In genomic region chr4:184476660-184477059, GRCh38 we compare ENCODE assay signal across 10 cellular contexts. TPM values are rescaled to one million over a fixed set of nuclear protein-coding genes. Genes with fewer than 3 reads are reported as not detected.
DNase-seq lines count a peak whose midpoint lies in the region; ATAC-seq and TF ChIP-seq lines count a peak whose summit lies in the region.
"Had no signal": no experiment of that assay in that cellular context is flagged by ENCODE, and none has a peak within 500 bp of the region (broad histone marks: within the 10 kb centered on the region; RNA-seq: fewer than 3 reads in every experiment).

No MANE protein-coding gene starts in this region.

- peak overlapping the region; percentile 91 for H3K4me3 Mint-ChIP-seq in activated CD4-positive, alpha-beta memory T cell treated with anti-CD3 and anti-CD28 coated beads, Interleukin-2, amount 10 ng/mL, durations not matched to agents 7 days and 5 days
- peak overlapping the region; percentile 97 to 99 for H3K4me3 Mint-ChIP-seq in effector memory CD8-positive, alpha-beta T cell

- H3K4me1 Mint-ChIP-seq in activated CD4-positive, alpha-beta memory T cell treated with anti-CD3 and anti-CD28 coated beads, Interleukin-2, amount 10 ng/mL, durations not matched to agents 7 days and 5 days, result peaks cover 43% of the 10 kb centered on the region
- peaks cover 36 to 46% of the 10 kb centered on the region in 2 donors for H3K4me1 Mint-ChIP-seq in effector memory CD8-positive, alpha-beta T cell (ENCODE audit: low read depth in 2 of 2)

- H3K4me3 ChIP-seq in GM12875 (ENCODE audit: low read depth, low read length), result peak overlapping the region; percentile 8

- POLR2A ChIA-PET in activated CD4-positive, alpha-beta memory T cell treated with anti-CD3 and anti-CD28 coated beads, Interleukin-2, amount 10 ng/mL, durations not matched to agents 7 days and 5 days (lab: Charles Lee), result interaction anchor here (1.0 to 5.0 kb wide), 12 partner anchors 10 to 257 kb away, joined by 3 to 193 read pairs (median 28); partner anchors contain the start of genes CASP3 and PRIMPOL

- no peak for ATAC-seq in effector memory CD8-positive, alpha-beta T cell (replicated peaks)
- ATAC-seq in HG03378 (IDR thresholded peaks at IDR 0.05; ENCODE audit: unreplicated experiment) (no peak), HG03442 (IDR thresholded peaks at IDR 0.05; ENCODE audit: unreplicated experiment) (no peak), HG03342 (IDR thresholded peaks at IDR 0.05; ENCODE audit: unreplicated experiment) (no peak)

- H3K36me3 Mint-ChIP-seq in activated CD4-positive, alpha-beta memory T cell treated with anti-CD3 and anti-CD28 coated beads, Interleukin-2, amount 10 ng/mL, durations not matched to agents 7 days and 5 days (ENCODE audit: low read depth), result peaks cover 50% of the 10 kb centered on the region
- H3K36me3 Mint-ChIP-seq in effector memory CD8-positive, alpha-beta T cell (ENCODE audit: insufficient read depth), result peaks cover 41% of the 10 kb centered on the region

- peaks cover under 1% of the 10 kb centered on the region for H3K9me3 Mint-ChIP-seq in activated CD4-positive, alpha-beta memory T cell treated with anti-CD3 and anti-CD28 coated beads, Interleukin-2, amount 10 ng/mL, durations not matched to agents 7 days and 5 days
- no peaks in the 10 kb centered on the region for H3K9me3 Mint-ChIP-seq in effector memory CD8-positive, alpha-beta T cell

- no peak for TF ChIP-seq CTCF in GM12875 (IDR thresholded peaks at IDR 0.05; ENCODE audit: borderline replicate concordance, insufficient read depth, low read depth, low read length)

- no peaks in the 10 kb centered on the region for H3K27me3 Mint-ChIP-seq in activated CD4-positive, alpha-beta memory T cell treated with anti-CD3 and anti-CD28 coated beads, Interleukin-2, amount 10 ng/mL, durations not matched to agents 7 days and 5 days
- no peaks in the 10 kb centered on the region for H3K27me3 Mint-ChIP-seq in effector memory CD8-positive, alpha-beta T cell

- DNase-seq in activated CD4-positive, alpha-beta memory T cell treated with anti-CD3 and anti-CD28 coated beads, Interleukin-2, amount 10 ng/mL, durations not matched to agents 7 days and 5 days, result peak; percentile 58
- DNase-seq in effector memory CD8-positive, alpha-beta T cell, result peak in 2 of 3 experiments; percentile 18 to 32
- peak; percentile 23 for DNase-seq in stimulated activated CD4-positive, alpha-beta T cell treated with anti-CD3 and anti-CD28 coated beads, Interleukin-4, amount 100 ng/mL, for 24 hours
- no peak for DNase-seq in iPS-NIHi11 (ENCODE audit: low spot score)
- DNase-seq: GDM1, SHP77 had no signal

- H3K27ac Mint-ChIP-seq in activated CD4-positive, alpha-beta memory T cell treated with anti-CD3 and anti-CD28 coated beads, Interleukin-2, amount 10 ng/mL, durations not matched to agents 7 days and 5 days, result peak overlapping the region; percentile 83
- peak overlapping the region; percentile 99 to 100 for H3K27ac Mint-ChIP-seq in effector memory CD8-positive, alpha-beta T cell

- CTCF ChIA-PET in activated CD4-positive, alpha-beta memory T cell treated with anti-CD3 and anti-CD28 coated beads, Interleukin-2, amount 10 ng/mL, durations not matched to agents 7 days and 5 days (lab: Charles Lee), result interaction anchor here (0.9 to 5.7 kb wide), 5 partner anchors 29 to 212 kb away, joined by 3 to 42 read pairs (median 5); partner anchors contain the start of genes CASP3 and PRIMPOL

RNA-seq across cellular contexts. Expression of gene IRF2, which starts 2.3 kb away (rescaled TPM):
- 10 to 100 TPM; 77.2 to 78.5 TPM for total RNA-seq in activated CD4-positive, alpha-beta memory T cell treated with anti-CD3 and anti-CD28 coated beads, Interleukin-2, amount 10 ng/mL, durations not matched to agents 7 days and 5 days
